In the genomic region with DNA sequence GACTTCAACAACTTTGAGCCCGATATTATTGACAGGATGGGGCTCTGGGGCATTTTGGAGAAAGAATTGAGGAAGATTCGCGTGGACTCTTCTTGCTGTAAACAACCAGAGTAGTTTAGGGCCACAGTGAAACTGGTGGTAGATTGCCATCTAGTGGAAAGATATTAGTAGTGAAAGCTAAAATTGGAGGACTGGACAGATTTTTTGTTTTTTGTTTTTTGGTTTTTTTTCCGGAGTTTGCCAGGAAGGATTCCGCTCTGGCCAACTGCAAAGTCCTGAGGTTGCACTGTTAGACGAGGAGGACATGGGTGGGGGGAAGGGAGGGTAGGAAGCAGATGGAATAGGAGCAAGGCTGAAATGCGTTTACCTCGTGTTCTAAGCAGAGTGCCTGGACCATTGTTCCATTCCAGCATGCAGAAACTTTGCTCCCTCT, we compare ENCODE assay signal across 8 cellular contexts. TPM values are rescaled to one million over a fixed set of nuclear protein-coding genes. Genes with fewer than 3 reads are reported as not detected.
DNase-seq lines count a peak whose midpoint lies in the region; ATAC-seq, FAIRE-seq and TF ChIP-seq lines count a peak whose summit lies in the region.

No MANE protein-coding gene starts in this region.

- ATAC-seq in GM21447 (IDR thresholded peaks at IDR 0.05; ENCODE audit: unreplicated experiment) (peak; percentile 84), IMR-90 (ENCODE audit: low read depth) (peak; percentile 81)

- H3K56ac ChIP-seq in IMR-90 (ENCODE audit: extremely low read depth, insufficient read depth, low read length): no peak overlapping the region

- H3K9me3 ChIP-seq in IMR-90 (ENCODE audit: control insufficient read depth, insufficient read depth, low read length) (no peaks in the 10 kb centered on the region), SK-N-MC (ENCODE audit: low read depth, low read length) (no peaks in the 10 kb centered on the region)

- dilution Hi-C loops in IMR-90 (cut with HindIII; ENCODE audit: low sequenced_read_pairs, unreplicated experiment): no loop called here

- no peak overlapping the region for H2BK15ac ChIP-seq in IMR-90 (ENCODE audit: low read depth, low read length)

- no peak overlapping the region for H3K23ac ChIP-seq in IMR-90 (ENCODE audit: low read depth, low read length)

- no peak overlapping the region for H3K4me3 ChIP-seq in IMR-90 (ENCODE audit: insufficient read depth, low read depth, low read length)
- H3K4me3 ChIP-seq in SK-N-MC: peak overlapping the region; percentile 40; the same call in 1 of the 2 replicates

- no peak overlapping the region for H4K8ac ChIP-seq in IMR-90 (ENCODE audit: low read depth in 2 of 2, low read length in 2 of 2)

- TF ChIP-seq CTCF in IMR-90 (conservative IDR thresholded peaks at IDR 0.05; ENCODE audit: low read depth, low read length): peak; percentile 57

- DNase-seq in activated CD4-positive, alpha-beta T cell treated with anti-CD3 and anti-CD28 coated beads for 4 hours: peak; percentile 7 to 8
- DNase-seq in activated CD4-positive, alpha-beta T cell treated with anti-CD3 and anti-CD28 coated beads, Interleukin-2, amount 50 U/mL, for 4 hours: no peak
- DNase-seq in IMR-90: peak; percentile 39
- peak; percentile 12 for DNase-seq in SK-N-MC (ENCODE audit: low read depth, low spot score)
- peak; percentile 72 for DNase-seq in midbrain (lab: John Stamatoyannopoulos, UW)
- no peak for DNase-seq in occipital lobe (lab: John Stamatoyannopoulos, UW)

- no peaks in the 10 kb centered on the region for H3K79me1 ChIP-seq in IMR-90 (ENCODE audit: low read depth in 1 of 2, low read length in 2 of 2)

- in situ Hi-C loops in IMR-90 (cut with MboI; ENCODE audit: low sequenced_read_pairs): loop anchor here (25.0 kb wide), 1 partner anchor 205 kb away; a partner anchor contains a TSS

- FAIRE-seq in endometrium (lab: Jason Lieb, UNC): peak; percentile 69

- no peak overlapping the region for H3K18ac ChIP-seq in IMR-90 (ENCODE audit: low read depth, low read length)

- 10% methylated on average over 2 of the region's 8 CpGs; no CpG with 5 or more reads in 1 of the 2 experiments for WGBS in IMR-90 (ENCODE audit: extremely low coverage in 2 of 2, insufficient read length in 1 of 2), 2 experiments

- H2BK120ac ChIP-seq in IMR-90 (ENCODE audit: low read depth, low read length): no peak overlapping the region

- no peak overlapping the region for H2AK5ac ChIP-seq in IMR-90 (ENCODE audit: low read depth, low read length)

- POLR2A ChIA-PET in IMR-90 (lab: Charles Lee; ENCODE audit: unreplicated experiment): interaction anchor here (0.6 kb wide), 1 partner anchor 125 kb away, joined by 3 read pairs; no protein-coding TSS in a partner anchor

- H4K5ac ChIP-seq in IMR-90 (ENCODE audit: low read depth, low read length): no peak overlapping the region

- BruUV-seq in IMR-90 (replicated peaks; lab: Mats Ljungman, UMichigan): no TSS peak

- no peak overlapping the region for H3K4ac ChIP-seq in IMR-90 (ENCODE audit: low read depth, low read length)

- H2BK20ac ChIP-seq in IMR-90 (ENCODE audit: low read depth, low read length): no peak overlapping the region

- CTCF ChIA-PET in IMR-90 (lab: Yijun Ruan, JAX): interaction anchor here (0.8 kb wide), 1 partner anchor 264 kb away, joined by 3 read pairs; no protein-coding TSS in a partner anchor

- no peaks in the 10 kb centered on the region for H3K27me3 ChIP-seq in IMR-90 (ENCODE audit: control insufficient read depth, insufficient read depth, low read length)

- H2AFZ ChIP-seq in IMR-90 (replicated peaks; ENCODE audit: low read length, poor library complexity): no peak overlapping the region

- no peak overlapping the region for H3K14ac ChIP-seq in IMR-90 (replicated peaks; ENCODE audit: low read depth, low read length)

- no peak for TF ChIP-seq POLR2A in IMR-90 (IDR thresholded peaks at IDR 0.05; ENCODE audit: low read depth, low read length)

- no peak overlapping the region for H2BK5ac ChIP-seq in IMR-90 (ENCODE audit: low read depth, low read length, poor library complexity, severe bottlenecking)

- H3K4me2 ChIP-seq in IMR-90 (ENCODE audit: low read depth, low read length): peak overlapping the region; percentile 78

- 0 out of 2 replicates have a peak, but pooled peaks cover 1% of the 10 kb centered on the region for H3K4me1 ChIP-seq in IMR-90 (ENCODE audit: control insufficient read depth, insufficient read depth, low read length)

- peak; percentile 48; the same call in 1 of the 2 replicates for TF ChIP-seq RAD21 in IMR-90 (IDR thresholded peaks at IDR 0.05; ENCODE audit: low read length)

- H3K9ac ChIP-seq in IMR-90 (ENCODE audit: low read depth, low read length): no peak overlapping the region
- peak overlapping the region; percentile 47 for H3K9ac ChIP-seq in SK-N-MC (ENCODE audit: insufficient read length)

- no peaks in the 10 kb centered on the region for H3K9me1 ChIP-seq in IMR-90 (ENCODE audit: insufficient read depth, low read length)

- H4K20me1 ChIP-seq in IMR-90 (ENCODE audit: insufficient read depth, low read length): no peaks in the 10 kb centered on the region

- no peak overlapping the region for H2AK9ac ChIP-seq in IMR-90 (replicated peaks; ENCODE audit: low read depth, low read length, poor library complexity)

- intact Hi-C loops in IMR-90 (cut with micrococcal nuclease): no loop called here

- H3K27ac ChIP-seq in IMR-90 (ENCODE audit: insufficient read depth, low read length) (no peak overlapping the region), SK-N-MC (no peak overlapping the region)

- H4K91ac ChIP-seq in IMR-90 (ENCODE audit: insufficient read depth, low read depth, low read length): no peak overlapping the region

- H3K36me3 ChIP-seq in IMR-90 (ENCODE audit: control insufficient read depth, insufficient read depth, low read length): no peaks in the 10 kb centered on the region
- no peaks in the 10 kb centered on the region for H3K36me3 ChIP-seq in SK-N-MC (ENCODE audit: insufficient read depth, low read length)

TF ChIP-seq in IMR-90, 13 proteins besides CTCF, POLR2A, EP300 and RAD21:
- TF ChIP-seq CEBPB (IDR thresholded peaks at IDR 0.05; ENCODE audit: low read depth, low read length) (no peak), SMC3 (IDR thresholded peaks at IDR 0.05; ENCODE audit: low read depth, low read length) (peak; percentile 22; the same call in 1 of the 2 replicates)

RNA-seq across cellular contexts. Expression of a gene that starts 11.7 kb away (rescaled TPM):
- total RNA-seq in IMR-90 (2012; rRNA removed) (not detected in 2 replicates), occipital lobe (not detected)
- not detected in 2 replicates for polyA plus RNA-seq in IMR-90 (2012; rRNA removed)
- polyA plus RNA-seq in IMR-90 (2012; cell fraction: cytosol; rRNA removed): not detected in 2 replicates
- polyA plus RNA-seq in IMR-90 (2012; cell fraction: nucleus; rRNA removed; ENCODE audit: low replicate concordance): not detected in 2 replicates

RNA-seq across cellular contexts. Expression of a gene that starts 36.6 kb away (rescaled TPM):
- total RNA-seq in IMR-90 (2012; rRNA removed): under 0.01 TPM in 2 replicates
- polyA plus RNA-seq in IMR-90 (2012; rRNA removed): 0.10 and 0.19 TPM in 2 replicates
- polyA plus RNA-seq in IMR-90 (2012; cell fraction: cytosol; rRNA removed): 0.04 and 0.12 TPM in 2 replicates
- 0.17 and 0.26 TPM in 2 replicates for polyA plus RNA-seq in IMR-90 (2012; cell fraction: nucleus; rRNA removed; ENCODE audit: low replicate concordance)
- total RNA-seq in occipital lobe: 1.4 TPM

Comparison
In these comparisons a context has a peak if more than half of its experiments do, and no peak if none do; other contexts are left out.
1. DNase-seq: peak in activated CD4-positive, alpha-beta T cell treated with anti-CD3 and anti-CD28 coated beads for 4 hours (2 of 2), IMR-90 (single experiment), SK-N-MC (single experiment) and midbrain (single experiment); none in activated CD4-positive, alpha-beta T cell treated with anti-CD3 and anti-CD28 coated beads, Interleukin-2, amount 50 U/mL, for 4 hours (0 of 2) and occipital lobe (single experiment).